8 cellular contexts compared by ENCODE assay signal in the genomic region with DNA sequence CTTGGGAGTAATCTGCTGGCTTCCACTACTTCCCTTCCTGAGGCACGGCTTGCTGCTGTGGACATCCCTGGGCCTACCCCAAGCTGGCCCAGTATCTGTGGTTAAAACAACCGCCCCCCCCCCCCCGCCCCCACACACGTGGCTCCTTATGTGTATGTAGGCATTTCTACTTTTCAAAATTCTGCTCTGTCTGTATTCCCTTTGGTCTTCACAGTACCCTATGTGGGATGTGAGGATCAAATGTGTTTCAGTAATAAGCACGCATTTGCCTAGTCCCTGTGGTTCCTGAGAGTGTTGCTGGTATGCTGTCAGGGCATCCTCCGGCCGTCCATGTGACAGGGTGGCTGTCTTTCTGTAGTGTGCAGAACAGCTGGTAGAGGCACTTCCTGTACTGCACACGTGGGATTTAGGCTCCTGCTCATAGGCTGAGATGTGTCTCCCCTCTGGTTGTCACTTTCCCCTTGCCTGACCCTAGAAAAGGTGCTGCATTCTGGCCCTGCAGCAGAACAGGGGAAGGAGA. TPM values are rescaled to one million over a fixed set of nuclear protein-coding genes. Genes with fewer than 3 reads are reported as not detected.
DNase-seq lines count a peak whose midpoint lies in the region; ATAC-seq and FAIRE-seq lines count a peak whose summit lies in the region.

No MANE protein-coding gene starts in this region.

- FAIRE-seq in small intestine (lab: Jason Lieb, UNC), result no peak

- peak; percentile 61 for ATAC-seq in GM19351 (IDR thresholded peaks at IDR 0.05; ENCODE audit: unreplicated experiment)
- ATAC-seq in HG03439 (IDR thresholded peaks at IDR 0.05; ENCODE audit: unreplicated experiment), result peak; percentile 63
- peak; percentile 66 to 72 for ATAC-seq in activated naive CD4-positive, alpha-beta T cell treated with anti-CD3 and anti-CD28 coated beads, Interleukin-2, amount 50 U/mL, for 72 hours
- no peak for ATAC-seq in HG03097 (IDR thresholded peaks at IDR 0.05; ENCODE audit: low FRiP score, unreplicated experiment)

- H3K27ac ChIP-seq in small intestine (ENCODE audit: low read depth in 1 of 2, low read length in 1 of 2), result peak overlapping the region in 1 of 2 donors; percentile 28

- peak overlapping the region; percentile 82 to 92 for H3K27ac Mint-ChIP-seq in activated naive CD4-positive, alpha-beta T cell treated with anti-CD3 and anti-CD28 coated beads, Interleukin-2, amount 50 U/mL, for 72 hours

- H3K36me3 ChIP-seq in small intestine (ENCODE audit: control insufficient read depth in 2 of 2, insufficient read depth in 2 of 2, low read length in 2 of 2), result no peaks in the 10 kb centered on the region

- H3K4me1 ChIP-seq in small intestine (ENCODE audit: control insufficient read depth in 2 of 2, insufficient read depth in 1 of 2, low read depth in 1 of 2, low read length in 1 of 2), result no peaks in the 10 kb centered on the region

- no peak overlapping the region for H3K4me3 ChIP-seq in small intestine (ENCODE audit: low read depth in 1 of 2, low read length in 2 of 2)

- WGBS in small intestine, 3 donors, result 48 to 65% (median 49%) methylated on average over 5 to 8 of the region's 8 CpGs

- H3K27me3 ChIP-seq in small intestine (ENCODE audit: control insufficient read depth in 2 of 2, insufficient read depth in 2 of 2, low read length in 2 of 2), result no peaks in the 10 kb centered on the region

- peak; percentile 34 for DNase-seq in COLO829 (ENCODE audit: low spot score)
- peak; percentile 54 for DNase-seq in SK-N-DZ (ENCODE audit: low spot score)
- peak; percentile 44 to 73 for DNase-seq in activated naive CD4-positive, alpha-beta T cell treated with anti-CD3 and anti-CD28 coated beads, Interleukin-2, amount 50 U/mL, for 72 hours (ENCODE audit: low spot score in 2 of 2)
- peak; percentile 50 for DNase-seq in small intestine
- DNase-seq in cerebellar nuclear complex (lab: John Stamatoyannopoulos, UW), result no peak

- no peaks in the 10 kb centered on the region for H3K9me3 Mint-ChIP-seq in activated naive CD4-positive, alpha-beta T cell treated with anti-CD3 and anti-CD28 coated beads, Interleukin-2, amount 50 U/mL, for 72 hours

- H3K9me3 ChIP-seq in small intestine (ENCODE audit: control insufficient read depth, low read depth), result no peaks in the 10 kb centered on the region

- H3K36me3 Mint-ChIP-seq in activated naive CD4-positive, alpha-beta T cell treated with anti-CD3 and anti-CD28 coated beads, Interleukin-2, amount 50 U/mL, for 72 hours, result no peaks in the 10 kb centered on the region

RNA-seq across cellular contexts. Expression of gene NT5M, which starts 2.2 kb away (rescaled TPM):
- polyA plus RNA-seq in SK-N-DZ (2014; cell fraction: cytosol; rRNA removed), result 21.6 and 27.8 TPM in 2 replicates
- polyA plus RNA-seq in SK-N-DZ (2014; cell fraction: nucleus; rRNA removed), result 24.1 and 31.9 TPM in 2 replicates
- total RNA-seq in activated naive CD4-positive, alpha-beta T cell treated with anti-CD3 and anti-CD28 coated beads, Interleukin-2, amount 50 U/mL, for 72 hours, result 1 to 10 TPM; 5.8 to 6.0 TPM
- polyA plus RNA-seq in small intestine, result 1 to 10 TPM in 1 of 3 donors, under 1 TPM in 1, not detected in 1; 0.54 to 1.6 TPM

RNA-seq across cellular contexts. Expression of gene COPS3, which starts 24.3 kb away (rescaled TPM):
- polyA plus RNA-seq in SK-N-DZ (2014; cell fraction: cytosol; rRNA removed), result 255 and 282 TPM in 2 replicates
- polyA plus RNA-seq in SK-N-DZ (2014; cell fraction: nucleus; rRNA removed), result 125 and 144 TPM in 2 replicates
- total RNA-seq in activated naive CD4-positive, alpha-beta T cell treated with anti-CD3 and anti-CD28 coated beads, Interleukin-2, amount 50 U/mL, for 72 hours, result 100 to 1,000 TPM in 1 of 2 donors, 10 to 100 TPM in 1; 97.4 to 126 TPM
- polyA plus RNA-seq in small intestine, result 10 to 100 TPM; 42.9 to 58.9 (median 45.4) TPM

Comparison
In these comparisons a context has a peak if more than half of its experiments do, and no peak if none do; other contexts are left out.
1. DNase-seq: peak in COLO829 (single experiment), SK-N-DZ (single experiment), activated naive CD4-positive, alpha-beta T cell treated with anti-CD3 and anti-CD28 coated beads, Interleukin-2, amount 50 U/mL, for 72 hours (2 of 2) and small intestine (single experiment); none in cerebellar nuclear complex (0 of 2).